Comparison of ENCODE assay signal across 8 cellular contexts in the genomic region with DNA sequence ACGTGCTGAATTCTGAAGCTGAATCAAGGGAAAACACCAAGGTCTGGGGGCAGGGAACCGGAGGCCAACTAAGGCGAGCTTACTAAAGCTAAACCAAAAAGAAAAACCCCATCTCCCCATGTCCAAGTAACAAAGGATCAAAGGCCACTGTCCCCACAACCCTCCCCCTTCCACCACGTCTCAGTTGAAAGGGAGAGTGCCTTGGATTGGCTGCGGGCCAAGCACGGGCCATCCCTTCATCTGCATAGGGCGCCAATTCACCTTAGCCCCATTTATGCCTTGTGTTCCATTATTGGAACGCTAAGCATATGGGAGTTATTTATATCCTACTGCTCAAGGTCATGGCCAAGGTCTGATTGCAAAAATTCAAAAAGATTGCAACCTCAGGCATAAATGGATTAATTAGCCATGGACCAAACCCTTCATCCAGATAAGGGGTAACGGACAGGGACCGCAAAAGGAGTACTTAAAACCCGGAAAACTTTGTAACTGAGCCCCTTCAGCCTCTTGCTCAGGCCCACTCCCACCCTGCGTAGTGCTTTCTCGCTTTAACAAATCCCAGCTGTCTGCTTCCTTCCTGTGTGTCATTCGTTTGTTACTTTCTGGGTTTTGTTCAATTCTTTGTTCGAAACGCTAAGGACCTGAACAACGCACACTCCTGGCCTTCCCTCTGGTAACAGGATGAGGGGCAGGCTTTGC. TPM values are rescaled to one million over a fixed set of nuclear protein-coding genes. Genes with fewer than 3 reads are reported as not detected.
DNase-seq lines count a peak whose midpoint lies in the region; ATAC-seq, FAIRE-seq and TF ChIP-seq lines count a peak whose summit lies in the region.

No MANE protein-coding gene starts in this region.

- H3K27ac Mint-ChIP-seq in endothelial cell (ENCODE audit: unreplicated experiment): peak overlapping the region; percentile 91
- peak overlapping the region; percentile 95 to 99 (median 98) for H3K27ac Mint-ChIP-seq in naive thymus-derived CD4-positive, alpha-beta T cell

- TF ChIP-seq EP300 in Ishikawa (IDR thresholded peaks at IDR 0.05; ENCODE audit: borderline replicate concordance): no peak

- intact Hi-C loops in naive thymus-derived CD4-positive, alpha-beta T cell (cut with micrococcal nuclease): loop anchor here (1.0 to 10.0 kb wide), 22 partner anchors 13 to 763 kb away; a partner anchor contains a TSS
- intact Hi-C loops in tibial artery (cut with DNase I; ENCODE audit: low total_unique reads): no loop called here

- peak; percentile 64 for FAIRE-seq in GM19239 (lab: Jason Lieb, UNC)

- TF ChIP-seq CTCF in endothelial cell (IDR thresholded peaks at IDR 0.05; ENCODE audit: unreplicated experiment) (no peak), tibial artery (IDR thresholded peaks at IDR 0.05) (no peak)

- peaks cover 16% of the 10 kb centered on the region for H3K4me1 Mint-ChIP-seq in endothelial cell (ENCODE audit: unreplicated experiment)
- H3K4me1 Mint-ChIP-seq in naive thymus-derived CD4-positive, alpha-beta T cell: peaks cover 20 to 55% (median 35%) of the 10 kb centered on the region in 7 donors

- H3K9me3 ChIP-seq in naive thymus-derived CD4-positive, alpha-beta T cell (ENCODE audit: control insufficient read depth in 2 of 3, low read length in 3 of 3): no peaks in the 10 kb centered on the region
- H3K9me3 ChIP-seq in tibial artery: no peaks in the 10 kb centered on the region

- no peak for TF ChIP-seq RAD21 in Ishikawa (IDR thresholded peaks at IDR 0.05; ENCODE audit: low read depth)

- ATAC-seq in naive thymus-derived CD4-positive, alpha-beta T cell: no peak

- H3K27me3 ChIP-seq in naive thymus-derived CD4-positive, alpha-beta T cell (ENCODE audit: control insufficient read depth in 2 of 2, insufficient read depth in 2 of 2, low read length in 2 of 2): no peaks in the 10 kb centered on the region
- no peaks in the 10 kb centered on the region for H3K27me3 ChIP-seq in tibial artery

- no peaks in the 10 kb centered on the region for H3K9me3 Mint-ChIP-seq in endothelial cell (ENCODE audit: unreplicated experiment)
- H3K9me3 Mint-ChIP-seq in naive thymus-derived CD4-positive, alpha-beta T cell: no peaks in the 10 kb centered on the region

- peak overlapping the region; percentile 99 for H3K27ac ChIP-seq in naive thymus-derived CD4-positive, alpha-beta T cell (ENCODE audit: low read depth, low read length)
- peak overlapping the region; percentile 84 to 87 for H3K27ac ChIP-seq in tibial artery

- peak overlapping the region; percentile 86 for H3K4me3 Mint-ChIP-seq in endothelial cell (ENCODE audit: unreplicated experiment)
- peak overlapping the region; percentile 95 to 100 (median 99) for H3K4me3 Mint-ChIP-seq in naive thymus-derived CD4-positive, alpha-beta T cell

- POLR2A ChIA-PET in naive thymus-derived CD4-positive, alpha-beta T cell (lab: Charles Lee): interaction anchor here (0.6 to 3.0 kb wide), 20 partner anchors 9 to 603 kb away, joined by 3 to 16 read pairs (median 5); a partner anchor contains a TSS

- H3K36me3 Mint-ChIP-seq in endothelial cell (ENCODE audit: low read depth, unreplicated experiment): peaks cover 3% of the 10 kb centered on the region
- H3K36me3 Mint-ChIP-seq in naive thymus-derived CD4-positive, alpha-beta T cell: peaks cover 0 to 11% (median 3%) of the 10 kb centered on the region in 5 donors

- H3K27me3 Mint-ChIP-seq in endothelial cell (ENCODE audit: unreplicated experiment): peaks cover 11% of the 10 kb centered on the region
- no peaks in the 10 kb centered on the region for H3K27me3 Mint-ChIP-seq in naive thymus-derived CD4-positive, alpha-beta T cell

- CTCF ChIA-PET in naive thymus-derived CD4-positive, alpha-beta T cell (lab: Charles Lee): interaction anchor here (0.7 to 9.7 kb wide), 13 partner anchors 8 to 186 kb away, joined by 3 to 70 read pairs (median 5); a partner anchor contains a TSS

- H3K4me1 ChIP-seq in naive thymus-derived CD4-positive, alpha-beta T cell (ENCODE audit: control insufficient read depth in 2 of 2, insufficient read depth in 2 of 2, low read length in 2 of 2): peaks cover 15 to 25% of the 10 kb centered on the region in 2 donors
- H3K4me1 ChIP-seq in tibial artery: peaks cover 0 to 39% (median 33%) of the 10 kb centered on the region in 4 donors

- peaks cover 0 to 23% (median 9%) of the 10 kb centered on the region in 3 experiments for H3K36me3 ChIP-seq in naive thymus-derived CD4-positive, alpha-beta T cell (ENCODE audit: control insufficient read depth in 2 of 3, insufficient read depth in 3 of 3, low read length in 3 of 3)
- H3K36me3 ChIP-seq in tibial artery: peaks cover 0 to 10% (median 0%) of the 10 kb centered on the region in 3 donors

- DNase-seq in GM19239 (ENCODE audit: insufficient read length, low spot score) (no peak), endothelial cell (ENCODE audit: low spot score) (no peak), tibial artery (no peak), AG20443 (ENCODE audit: low spot score) (no peak), KG1 (lab: John Stamatoyannopoulos, UW) (no peak)
- peak; percentile 71 for DNase-seq in activated CD4-positive, CD25-positive, alpha-beta regulatory T cell treated with anti-CD3 and anti-CD28 coated beads, Interleukin-2, amount 50 U/mL, for 72 hours
- peak in 6 of 9 donors; percentile 26 to 37 (median 32) for DNase-seq in naive thymus-derived CD4-positive, alpha-beta T cell

- peak overlapping the region; percentile 92 for H3K4me3 ChIP-seq in naive thymus-derived CD4-positive, alpha-beta T cell (ENCODE audit: low read length)
- H3K4me3 ChIP-seq in tibial artery: peak overlapping the region; percentile 88 to 89

TF ChIP-seq in Ishikawa, 13 proteins besides CTCF, POLR2A, EP300 and RAD21:
- TF ChIP-seq NFIC (IDR thresholded peaks at IDR 0.05): peak; percentile 52; the same call in 1 of the 2 replicates
- TF ChIP-seq TEAD4 (IDR thresholded peaks at IDR 0.05): no peak

RNA-seq across cellular contexts. Expression of a gene that starts 0.8 kb away (rescaled TPM):
- 107 TPM for total RNA-seq in endothelial cell (ENCODE audit: unreplicated experiment)
- total RNA-seq in naive thymus-derived CD4-positive, alpha-beta T cell: 100 to 1,000 TPM in 1 of 5 experiments, 10 to 100 TPM in 4; 35.8 to 104 (median 54.7) TPM
- 100 to 1,000 TPM in 1 of 2 donors, 10 to 100 TPM in 1; 61.5 to 102 TPM for polyA plus RNA-seq in naive thymus-derived CD4-positive, alpha-beta T cell

RNA-seq across cellular contexts. Expression of a gene that starts 1.6 kb away (rescaled TPM):
- total RNA-seq in endothelial cell (ENCODE audit: unreplicated experiment): not detected
- not detected for total RNA-seq in naive thymus-derived CD4-positive, alpha-beta T cell
- polyA plus RNA-seq in naive thymus-derived CD4-positive, alpha-beta T cell: not detected

RNA-seq across cellular contexts. Expression of a gene that starts 46.9 kb away (rescaled TPM):
- total RNA-seq in endothelial cell (ENCODE audit: unreplicated experiment): 184 TPM
- 100 to 1,000 TPM in 1 of 5 experiments, 10 to 100 TPM in 4; 39.7 to 103 (median 48.9) TPM for total RNA-seq in naive thymus-derived CD4-positive, alpha-beta T cell
- polyA plus RNA-seq in naive thymus-derived CD4-positive, alpha-beta T cell: 1 to 10 TPM; 2.5 to 5.0 TPM

RNA-seq across cellular contexts. Expression of a gene that starts 50.8 kb away (rescaled TPM):
- total RNA-seq in endothelial cell (ENCODE audit: unreplicated experiment): 3.3 TPM
- total RNA-seq in naive thymus-derived CD4-positive, alpha-beta T cell: under 1 TPM in 1 of 5 experiments, not detected in 4; 0.17 TPM
- not detected for polyA plus RNA-seq in naive thymus-derived CD4-positive, alpha-beta T cell

Comparison
In these comparisons a context has a peak if more than half of its experiments do, and no peak if none do; other contexts are left out.
1. DNase-seq: peak in activated CD4-positive, CD25-positive, alpha-beta regulatory T cell treated with anti-CD3 and anti-CD28 coated beads, Interleukin-2, amount 50 U/mL, for 72 hours (single experiment) and naive thymus-derived CD4-positive, alpha-beta T cell (6 of 9); none in GM19239 (single experiment), endothelial cell (single experiment), tibial artery (0 of 2), AG20443 (single experiment) and KG1 (single experiment).